11 cellular contexts compared by ENCODE assay signal in the genomic region with DNA sequence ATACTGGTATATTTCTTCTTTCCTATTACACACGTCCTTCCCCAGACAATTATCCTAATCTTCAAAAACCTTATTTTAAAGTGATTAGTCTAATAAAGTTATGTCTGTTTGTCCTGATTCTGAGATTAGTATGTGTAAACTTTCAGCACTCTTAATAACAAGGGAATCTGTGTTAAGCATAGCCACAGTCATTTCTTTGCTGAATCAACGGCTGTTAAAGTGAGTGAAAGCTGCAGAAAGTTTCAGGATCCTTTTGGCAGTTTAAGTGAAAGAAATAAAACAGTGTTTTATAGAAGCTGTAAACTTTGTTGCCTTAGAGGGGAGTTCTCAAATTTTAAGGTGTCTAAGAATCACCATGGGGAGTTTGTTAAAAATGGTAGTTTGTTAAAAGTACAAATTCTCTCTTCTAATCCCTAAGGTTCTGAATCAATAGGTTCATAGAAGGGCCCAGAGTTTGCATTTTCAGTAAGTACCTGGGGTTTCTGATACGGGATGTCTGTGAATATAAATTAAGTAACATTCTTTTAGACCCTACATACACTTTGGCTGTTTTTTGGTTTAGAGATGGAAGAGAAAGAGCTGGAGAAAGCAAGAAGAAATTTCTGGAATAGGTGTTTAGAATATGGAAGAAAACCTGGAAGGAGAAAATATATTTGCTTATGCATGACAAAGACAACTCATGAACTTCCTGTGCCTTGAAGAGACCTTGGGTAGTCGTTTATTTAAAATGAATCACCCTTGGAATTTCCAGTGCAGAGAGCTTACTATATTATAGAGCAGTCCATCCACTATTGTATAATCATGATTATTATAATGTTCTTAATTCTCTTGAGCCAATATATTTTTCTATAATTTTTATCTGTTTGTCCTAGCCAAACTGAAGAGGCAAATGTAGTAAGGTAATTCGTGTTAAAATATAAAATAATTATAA. TPM values are rescaled to one million over a fixed set of nuclear protein-coding genes. Genes with fewer than 3 reads are reported as not detected.
DNase-seq lines count a peak whose midpoint lies in the region; ATAC-seq and TF ChIP-seq lines count a peak whose summit lies in the region.
"Had no signal": no experiment of that assay in that cellular context is flagged by ENCODE, and none has a peak within 500 bp of the region (broad histone marks: within the 10 kb centered on the region; RNA-seq: fewer than 3 reads in every experiment).

No MANE protein-coding gene starts in this region.

- H3K27me3 ChIP-seq in SK-N-SH (ENCODE audit: insufficient read depth) (no peaks in the 10 kb centered on the region), hepatocyte (no peaks in the 10 kb centered on the region), Peyer's patch (no peaks in the 10 kb centered on the region), heart left ventricle (no peaks in the 10 kb centered on the region), thyroid gland (no peaks in the 10 kb centered on the region)

- WGBS in SK-N-SH (ENCODE audit: low lambda C conversion rate), result 48% methylated on average over 5 of the region's 5 CpGs
- WGBS in hepatocyte (ENCODE audit: low lambda C conversion rate, missing lambda C conversion rate), result 54% methylated on average over 5 of the region's 5 CpGs
- 70 to 76% (median 71%) methylated on average over 5 of the region's 5 CpGs for WGBS in heart left ventricle, 4 donors
- 66 to 68% methylated on average over 5 of the region's 5 CpGs for WGBS in thyroid gland, 2 donors

- peaks cover 16% of the 10 kb centered on the region for H3F3A ChIP-seq in SK-N-SH (replicated peaks; ENCODE audit: insufficient read depth)

- H3K36me3 ChIP-seq in SK-N-SH (replicated peaks in 1 of 2; ENCODE audit: control insufficient read depth in 1 of 2, insufficient read depth in 2 of 2, low read length in 1 of 2), result peaks cover 0 to 14% of the 10 kb centered on the region in 2 experiments
- no peaks in the 10 kb centered on the region for H3K36me3 ChIP-seq in hepatocyte (replicated peaks; ENCODE audit: insufficient read depth, low read depth)
- no peaks in the 10 kb centered on the region for H3K36me3 ChIP-seq in Peyer's patch
- H3K36me3 ChIP-seq in heart left ventricle, result no peaks in the 10 kb centered on the region
- no peaks in the 10 kb centered on the region for H3K36me3 ChIP-seq in thyroid gland

- H2AFZ ChIP-seq in SK-N-SH (ENCODE audit: low read depth) (peak overlapping the region; percentile 44; the same call in 1 of the 2 replicates), hepatocyte (no peak overlapping the region)

- no peak for TF ChIP-seq EP300 in SK-N-SH (IDR thresholded peaks at IDR 0.05; ENCODE audit: borderline replicate concordance in 1 of 2, low read depth in 1 of 2, low read length in 1 of 2)

- intact Hi-C loops in heart left ventricle (cut with DNase I), result no loop called here
- intact Hi-C loops in thyroid gland (cut with DNase I), result no loop called here

- DNase-seq in COLO829 (ENCODE audit: low spot score) (peak; percentile 0), SK-N-SH (no peak), hepatocyte (ENCODE audit: low spot score) (no peak), Peyer's patch (no peak), pons (ENCODE audit: low spot score) (no peak), heart left ventricle (no peak), thyroid gland (no peak)
- DNase-seq: cortex of kidney, DMS153, NCI-H510A had no signal

- H4K20me1 ChIP-seq in SK-N-SH (ENCODE audit: insufficient read depth) (no peaks in the 10 kb centered on the region), hepatocyte (ENCODE audit: insufficient read depth, poor library complexity, severe bottlenecking) (no peaks in the 10 kb centered on the region)

- H3K4me2 ChIP-seq in SK-N-SH (peak overlapping the region; percentile 6; the same call in 1 of the 2 replicates), hepatocyte (peak overlapping the region; percentile 3)

- peaks cover 61% of the 10 kb centered on the region for H3K79me2 ChIP-seq in SK-N-SH (ENCODE audit: insufficient read depth)
- peaks cover 50% of the 10 kb centered on the region for H3K79me2 ChIP-seq in hepatocyte

- no peak overlapping the region for H3K9ac ChIP-seq in SK-N-SH

- POLR2A ChIA-PET in SK-N-SH (lab: Yijun Ruan, JAX), result no interaction called here

- no peak for TF ChIP-seq RAD21 in SK-N-SH (IDR thresholded peaks at IDR 0.05; ENCODE audit: low read length)

- H3K4me1 ChIP-seq in SK-N-SH (ENCODE audit: control insufficient read depth in 1 of 2, insufficient read depth in 2 of 2, low read depth in 1 of 2, low read length in 1 of 2) (no peaks in the 10 kb centered on the region; a peak in 3 of 4 replicates), hepatocyte (ENCODE audit: insufficient read depth) (peaks cover 12% of the 10 kb centered on the region), Peyer's patch (no peaks in the 10 kb centered on the region), heart left ventricle (peaks cover 0 to 8% (median 0%) of the 10 kb centered on the region in 12 donors), thyroid gland (peaks cover 9 to 12% of the 10 kb centered on the region in 2 donors)

- no peak for TF ChIP-seq CTCF in SK-N-SH (IDR thresholded peaks at IDR 0.05)
- TF ChIP-seq CTCF in hepatocyte (IDR thresholded peaks at IDR 0.05; ENCODE audit: poor library complexity), result no peak
- no peak for TF ChIP-seq CTCF in Peyer's patch (IDR thresholded peaks at IDR 0.05)
- no peak for TF ChIP-seq CTCF in heart left ventricle (IDR thresholded peaks at IDR 0.05)
- TF ChIP-seq CTCF in thyroid gland (IDR thresholded peaks at IDR 0.05), result no peak

- ATAC-seq in GM19463 (IDR thresholded peaks at IDR 0.05; ENCODE audit: unreplicated experiment) (peak; percentile 56), heart left ventricle (no peak)

- CTCF ChIA-PET in SK-N-SH (lab: Yijun Ruan, JAX), result no interaction called here

- no peak for TF ChIP-seq POLR2A in Peyer's patch (IDR thresholded peaks at IDR 0.05)
- no peak for TF ChIP-seq POLR2A in heart left ventricle (IDR thresholded peaks at IDR 0.05)
- no peak for TF ChIP-seq POLR2A in thyroid gland (IDR thresholded peaks at IDR 0.05)

- no peak overlapping the region for H3K4me3 ChIP-seq in SK-N-SH (ENCODE audit: low read depth in 2 of 2, low read length in 1 of 2)
- no peak overlapping the region for H3K4me3 ChIP-seq in hepatocyte
- no peak overlapping the region for H3K4me3 ChIP-seq in Peyer's patch
- H3K4me3 ChIP-seq in heart left ventricle, result no peak overlapping the region
- no peak overlapping the region for H3K4me3 ChIP-seq in thyroid gland (replicated peaks in 1 of 3)

- peak overlapping the region in 1 of 2 experiments; percentile 55; a peak in 2 of 4 replicates for H3K27ac ChIP-seq in SK-N-SH (ENCODE audit: low read depth in 2 of 2, low read length in 1 of 2)
- no peak overlapping the region for H3K27ac ChIP-seq in hepatocyte
- no peak overlapping the region for H3K27ac ChIP-seq in Peyer's patch
- H3K27ac ChIP-seq in heart left ventricle, result no peak overlapping the region
- H3K27ac ChIP-seq in thyroid gland, result no peak overlapping the region

- H3K9me3 ChIP-seq in SK-N-SH (no peaks in the 10 kb centered on the region), hepatocyte (ENCODE audit: low read depth) (no peaks in the 10 kb centered on the region), Peyer's patch (no peaks in the 10 kb centered on the region), heart left ventricle (peaks cover 0 to 2% (median 0%) of the 10 kb centered on the region in 12 donors), thyroid gland (no peaks in the 10 kb centered on the region)

- H3K9me2 ChIP-seq in SK-N-SH (no peaks in the 10 kb centered on the region), hepatocyte (replicated peaks; ENCODE audit: insufficient read depth) (no peaks in the 10 kb centered on the region)

TF ChIP-seq in SK-N-SH, 30 proteins besides CTCF, POLR2A, EP300 and RAD21:
- TF ChIP-seq NFIC (IDR thresholded peaks at IDR 0.05; ENCODE audit: borderline replicate concordance) (no peak), JUND (IDR thresholded peaks at IDR 0.05) (peak; percentile 39; the same call in 1 of the 2 replicates), FOSL2 (IDR thresholded peaks at IDR 0.05; ENCODE audit: borderline replicate concordance, low read depth) (peak; percentile 67)
TF ChIP-seq in SK-N-SH: peak in this region for 2.

RNA-seq across cellular contexts. Expression of gene SCAMP1, which starts 45.7 kb away (rescaled TPM):
- 11.5 and 18.2 TPM in 2 replicates for polyA plus RNA-seq in SK-N-SH (2012; rRNA removed)
- 17.2 and 20.0 TPM in 2 replicates for polyA plus RNA-seq in SK-N-SH (2012; cell fraction: cytosol; rRNA removed)
- 4.5 and 9.9 TPM in 2 replicates for polyA plus RNA-seq in SK-N-SH (2012; cell fraction: nucleus; rRNA removed)
- total RNA-seq in hepatocyte, result 39.9 and 47.6 TPM in 2 replicates
- polyA plus RNA-seq in hepatocyte, result 17.9 and 22.4 TPM in 2 replicates
- total RNA-seq in Peyer's patch, result 10 to 100 TPM; 10.6 to 17.3 (median 11.5) TPM
- 10 to 100 TPM; 18.9 to 40.6 (median 37.6) TPM for total RNA-seq in heart left ventricle
- polyA plus RNA-seq in heart left ventricle, result 10 to 100 TPM in 1 of 2 donors, 1 to 10 TPM in 1; 6.9 to 17.7 TPM
- total RNA-seq in thyroid gland, result 10 to 100 TPM; 45.0 to 56.1 (median 49.9) TPM
